ENCODE assay signal across 8 cellular contexts in the genomic region with DNA sequence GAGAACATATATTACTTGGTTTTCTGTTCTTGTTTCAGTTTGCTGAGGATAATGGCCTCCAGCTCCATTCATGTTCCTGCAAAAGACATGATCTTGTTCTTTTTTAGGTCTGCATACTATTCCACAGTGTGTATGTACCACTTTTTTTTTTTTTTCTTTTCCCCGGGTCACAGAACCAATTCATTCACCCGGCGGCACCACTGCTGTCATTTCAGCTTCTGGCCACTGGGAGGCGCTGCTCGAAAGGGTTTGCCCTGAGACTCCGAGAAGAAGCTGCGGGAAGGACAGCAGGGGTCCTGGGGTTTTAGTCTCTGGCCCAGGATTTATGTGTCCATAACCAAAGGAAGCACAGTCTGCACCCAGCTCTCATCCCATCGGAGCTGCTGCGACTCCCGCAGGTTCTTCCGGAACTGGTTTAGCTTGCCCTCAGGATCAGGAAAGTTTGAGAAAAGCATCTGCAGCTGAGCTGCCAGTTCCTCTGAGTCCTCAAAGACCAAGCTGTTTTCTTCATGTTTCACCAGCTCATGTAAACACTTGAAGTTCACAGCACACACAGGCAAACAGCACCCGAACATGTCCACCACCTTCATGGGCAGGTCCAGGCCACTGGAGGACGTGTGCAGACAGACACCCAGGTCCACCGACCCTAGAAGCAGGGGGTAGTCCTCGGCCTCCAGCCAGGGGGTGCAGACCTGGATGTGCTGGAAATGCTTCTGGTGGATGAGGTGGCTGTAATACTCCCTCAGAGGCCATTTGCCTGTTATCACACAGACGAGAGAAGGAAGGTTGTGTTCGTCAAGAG.
DNase-seq lines count a peak whose midpoint lies in the region; ATAC-seq and TF ChIP-seq lines count a peak whose summit lies in the region.
"Not testable (repeated sequence)": the region's sequence is repeated elsewhere in the genome, so short reads cannot be mapped to it uniquely, and the experiment has no call there.

No MANE protein-coding gene starts in this region.

- peak overlapping the region in 1 of 7 donors; percentile 15 for H3K27ac Mint-ChIP-seq in CD14-positive monocyte
- not testable (repeated sequence) for H3K27ac Mint-ChIP-seq in HFFc6

- not testable (repeated sequence) for H2AFZ ChIP-seq in osteoblast (ENCODE audit: low read length)

- not testable (repeated sequence) for H3K9me3 ChIP-seq in RWPE2 (ENCODE audit: severe bottlenecking); breast epithelium; osteoblast (ENCODE audit: low read depth, low read length)

- DNase-seq in CD14-positive monocyte (ENCODE audit: low spot score); RWPE2 (ENCODE audit: low spot score); breast epithelium (ENCODE audit: low spot score in 2 of 2): not testable (repeated sequence)
- DNase-seq in HFFc6 (peak; percentile 3), left cardiac atrium (peak; percentile 42), osteoblast (ENCODE audit: insufficient read length, low spot score, missing footprints) (peak; percentile 71)
- peak in 2 of 3 experiments; percentile 7 to 36 for DNase-seq in activated CD8-positive, alpha-beta memory T cell treated with anti-CD3 and anti-CD28 coated beads for 48 hours (ENCODE audit: low read depth in 2 of 3, low spot score in 2 of 3)
- peak; percentile 78 for DNase-seq in stimulated activated CD8-positive, alpha-beta memory T cell treated with anti-CD3 and anti-CD28 coated beads, Interleukin-4, amount 100 ng/mL, for 48 hours

- H3K36me3 Mint-ChIP-seq in CD14-positive monocyte; HFFc6 (ENCODE audit: low read depth): not testable (repeated sequence)

- H3K4me2 ChIP-seq in osteoblast (ENCODE audit: insufficient read depth, low read length): peak overlapping the region; percentile 51

- intact Hi-C loops in CD14-positive monocyte (cut with micrococcal nuclease); breast epithelium (cut with DNase I; ENCODE audit: low total_unique reads): not testable (repeated sequence)
- intact Hi-C loops in left cardiac atrium (cut with DNase I): loop anchor here in 1 of 2 donors (10.0 kb wide), 1 partner anchor 461 kb away; no protein-coding TSS in a partner anchor

- H3K36me3 ChIP-seq in RWPE2 (ENCODE audit: low read depth); breast epithelium; osteoblast (ENCODE audit: insufficient read depth, low read length): not testable (repeated sequence)

- not testable (repeated sequence) for H3K27me3 ChIP-seq in RWPE2 (ENCODE audit: insufficient read depth, poor library complexity, severe bottlenecking); breast epithelium; osteoblast (ENCODE audit: insufficient read depth, low read length)

- not testable (repeated sequence) for H3K27me3 Mint-ChIP-seq in CD14-positive monocyte (ENCODE audit: low read depth in 3 of 3); HFFc6 (ENCODE audit: insufficient read depth)

- TF ChIP-seq CTCF in CD14-positive monocyte (IDR thresholded peaks at IDR 0.05): peak; percentile 90
- TF ChIP-seq CTCF in HFFc6 (IDR thresholded peaks at IDR 0.05): peak; percentile 87
- peak; percentile 71 for TF ChIP-seq CTCF in RWPE2 (IDR thresholded peaks at IDR 0.05; ENCODE audit: poor library complexity, severe bottlenecking)
- TF ChIP-seq CTCF in breast epithelium (IDR thresholded peaks at IDR 0.05): peak in 2 of 3 donors; percentile 45 to 62
- peak; percentile 66 for TF ChIP-seq CTCF in osteoblast (IDR thresholded peaks at IDR 0.05; ENCODE audit: extremely low read depth, low read depth, low read length)

- H3K79me2 ChIP-seq in osteoblast (ENCODE audit: insufficient read depth, low read length): not testable (repeated sequence)

- not testable (repeated sequence) for H3K4me3 ChIP-seq in RWPE2 (ENCODE audit: severe bottlenecking); breast epithelium; osteoblast (ENCODE audit: insufficient read depth, low read length)

- not testable (repeated sequence) for H3K27ac ChIP-seq in RWPE2 (ENCODE audit: poor library complexity, severe bottlenecking); breast epithelium; osteoblast (ENCODE audit: low read depth, low read length)

- H3K4me1 Mint-ChIP-seq in CD14-positive monocyte; HFFc6 (ENCODE audit: low read depth): not testable (repeated sequence)

- ATAC-seq in RWPE2 (ENCODE audit: low read depth); left cardiac atrium: not testable (repeated sequence)

- not testable (repeated sequence) for H3K4me3 Mint-ChIP-seq in CD14-positive monocyte, HFFc6

- not testable (repeated sequence) for H4K20me1 ChIP-seq in osteoblast (ENCODE audit: insufficient read depth, low read length)

- H3K4me1 ChIP-seq in RWPE2 (ENCODE audit: insufficient read depth, poor library complexity, severe bottlenecking); breast epithelium; osteoblast (ENCODE audit: insufficient read depth, low read length): not testable (repeated sequence)

- TF ChIP-seq POLR2A in breast epithelium (IDR thresholded peaks at IDR 0.05): not testable (repeated sequence)

- H3K9me3 Mint-ChIP-seq in CD14-positive monocyte, HFFc6: not testable (repeated sequence)
